ENCODE assay signal across 8 cellular contexts in genomic region chr4:102726919-102727318, GRCh38. TPM values are rescaled to one million over a fixed set of nuclear protein-coding genes. Genes with fewer than 3 reads are reported as not detected.
A peak's percentile ranks its signal among the peaks of the same experiment; 100 is the strongest.
DNase-seq lines count a peak whose midpoint lies in the region; ATAC-seq and TF ChIP-seq lines count a peak whose summit lies in the region.
"Not testable (repeated sequence)": the region's sequence is repeated elsewhere in the genome, so short reads cannot be mapped to it uniquely, and the experiment has no call there.

No MANE protein-coding gene starts in this region.

- H3K36me3 Mint-ChIP-seq in activated naive CD8-positive, alpha-beta T cell treated with anti-CD3 and anti-CD28 coated beads, Interleukin-2, amount 50 U/mL, for 24 hours (ENCODE audit: low read depth): peaks cover 29% of the 10 kb centered on the region

- not testable (repeated sequence) for H3K4me1 Mint-ChIP-seq in activated naive CD8-positive, alpha-beta T cell treated with anti-CD3 and anti-CD28 coated beads, Interleukin-2, amount 50 U/mL, for 24 hours

- not testable (repeated sequence) for H3K4me3 Mint-ChIP-seq in activated naive CD8-positive, alpha-beta T cell treated with anti-CD3 and anti-CD28 coated beads, Interleukin-2, amount 50 U/mL, for 24 hours

- not testable (repeated sequence) for H3K36me3 ChIP-seq in esophagus muscularis mucosa

- intact Hi-C loops in esophagus muscularis mucosa (cut with DNase I): not testable (repeated sequence)

- not testable (repeated sequence) for H3K27me3 Mint-ChIP-seq in activated naive CD8-positive, alpha-beta T cell treated with anti-CD3 and anti-CD28 coated beads, Interleukin-2, amount 50 U/mL, for 24 hours

- 96% methylated on average over 3 of the region's 3 CpGs for WGBS in esophagus muscularis mucosa

- not testable (repeated sequence) for H3K27ac Mint-ChIP-seq in activated naive CD8-positive, alpha-beta T cell treated with anti-CD3 and anti-CD28 coated beads, Interleukin-2, amount 50 U/mL, for 24 hours

- not testable (repeated sequence) for H3K4me3 ChIP-seq in GM12865 (ENCODE audit: low read depth, low read length); esophagus muscularis mucosa

- peaks cover 12% of the 10 kb centered on the region for H3K9me3 Mint-ChIP-seq in activated naive CD8-positive, alpha-beta T cell treated with anti-CD3 and anti-CD28 coated beads, Interleukin-2, amount 50 U/mL, for 24 hours

- TF ChIP-seq EP300 in esophagus muscularis mucosa (IDR thresholded peaks at IDR 0.05): not testable (repeated sequence)

- not testable (repeated sequence) for H3K27ac ChIP-seq in esophagus muscularis mucosa (replicated peaks in 1 of 4)

- H3K4me1 ChIP-seq in esophagus muscularis mucosa: peaks cover 0 to 12% (median 3%) of the 10 kb centered on the region in 4 donors

- ATAC-seq in GM21717 (IDR thresholded peaks at IDR 0.05; ENCODE audit: unreplicated experiment) (peak; percentile 46), HG02610 (IDR thresholded peaks at IDR 0.05; ENCODE audit: unreplicated experiment) (peak; percentile 45), HG03025 (IDR thresholded peaks at IDR 0.05; ENCODE audit: low FRiP score, unreplicated experiment) (peak; percentile 59), HG03565 (IDR thresholded peaks at IDR 0.05; ENCODE audit: unreplicated experiment) (peak; percentile 69)
- peak; percentile 36 for ATAC-seq in activated naive CD8-positive, alpha-beta T cell treated with anti-CD3 and anti-CD28 coated beads, Interleukin-2, amount 50 U/mL, for 24 hours
- peak; percentile 28 for ATAC-seq in stimulated activated naive CD8-positive, alpha-beta T cell treated with anti-CD3 and anti-CD28 coated beads, Interleukin-15, Interleukin-2, amounts not matched to agents 100 U/mL and 50 U/mL, for 24 hours

- TF ChIP-seq POLR2A in esophagus muscularis mucosa (IDR thresholded peaks at IDR 0.05; ENCODE audit: low read depth): not testable (repeated sequence)

- not testable (repeated sequence) for TF ChIP-seq CTCF in GM12865 (IDR thresholded peaks at IDR 0.05; ENCODE audit: insufficient read depth, low read depth, low read length, missing control alignments); esophagus muscularis mucosa (IDR thresholded peaks at IDR 0.05)

- peak; percentile 25 for DNase-seq in GM12865 (ENCODE audit: low read depth)
- not testable (repeated sequence) for DNase-seq in activated naive CD8-positive, alpha-beta T cell treated with anti-CD3 and anti-CD28 coated beads, Interleukin-2, amount 50 U/mL, for 24 hours; stimulated activated naive CD8-positive, alpha-beta T cell treated with anti-CD3 and anti-CD28 coated beads, Interleukin-15, Interleukin-2, amounts not matched to agents 100 U/mL and 50 U/mL, for 24 hours
- DNase-seq in esophagus muscularis mucosa (ENCODE audit: extremely low spot score): peak; percentile 55

- not testable (repeated sequence) for H3K9me3 ChIP-seq in esophagus muscularis mucosa

- H3K27me3 ChIP-seq in esophagus muscularis mucosa: not testable (repeated sequence)

RNA-seq across cellular contexts. Expression of gene MANBA, which starts 33.8 kb away (rescaled TPM):
- 10 to 100 TPM; 22.1 to 24.9 (median 24.5) TPM for total RNA-seq in esophagus muscularis mucosa
